ENCODE assay signal across 10 cellular contexts in genomic region chr2:65017335-65017734, GRCh38. TPM values are rescaled to one million over a fixed set of nuclear protein-coding genes. Genes with fewer than 3 reads are reported as not detected.
DNase-seq lines count a peak whose midpoint lies in the region; ATAC-seq and TF ChIP-seq lines count a peak whose summit lies in the region.
"Had no signal": no experiment of that assay in that cellular context is flagged by ENCODE, and none has a peak within 500 bp of the region (broad histone marks: within the 10 kb centered on the region; RNA-seq: fewer than 3 reads in every experiment).

No MANE protein-coding gene starts in this region.

- BruUV-seq in PC-3 (replicated peaks; lab: Mats Ljungman, UMichigan) = no TSS peak

- no peaks in the 10 kb centered on the region for H4K20me1 ChIP-seq in PC-3 (ENCODE audit: low read length)

- no peaks in the 10 kb centered on the region for H3K79me2 ChIP-seq in PC-3 (ENCODE audit: low read length)

- POLR2A ChIA-PET in PC-3 (lab: Charles Lee; ENCODE audit: unreplicated experiment) = interaction anchor here (0.7 kb wide), 1 partner anchor 27 kb away, joined by 16 read pairs; no protein-coding TSS in a partner anchor

- H3K9ac ChIP-seq in PC-3 (ENCODE audit: low read length) = no peak overlapping the region

- DNase-seq in PC-3 = peak; percentile 28
- no peak for DNase-seq in esophagus squamous epithelium (lab: John Stamatoyannopoulos, UW)
- DNase-seq in kidney glomerular epithelial cell (lab: John Stamatoyannopoulos, UW) = no peak
- DNase-seq in ascending aorta (ENCODE audit: low spot score in 2 of 2) = no peak
- DNase-seq in hepatic stellate cell (ENCODE audit: low spot score) = no peak
- DNase-seq: activated CD4-positive, CD25-positive, alpha-beta regulatory T cell; NCI-H1436 had no signal

- CTCF ChIA-PET in PC-3 (lab: Charles Lee) = interaction anchor here (0.6 to 1.0 kb wide), 4 partner anchors 15 to 250 kb away, joined by 3 to 5 read pairs (median 3); no protein-coding TSS in a partner anchor

- H3K27me3 ChIP-seq in PC-3 (ENCODE audit: low read length) (no peaks in the 10 kb centered on the region), esophagus squamous epithelium (no peaks in the 10 kb centered on the region), neutrophil (no peaks in the 10 kb centered on the region), ascending aorta (no peaks in the 10 kb centered on the region)

- H2AFZ ChIP-seq in PC-3 (ENCODE audit: low read length) = no peak overlapping the region

- H3K4me3 ChIP-seq in PC-3 (ENCODE audit: low read length) (no peak overlapping the region), esophagus squamous epithelium (no peak overlapping the region), neutrophil (ENCODE audit: low read depth in 1 of 2, low read length in 1 of 2) (peak overlapping the region; percentile 65 to 68), ascending aorta (no peak overlapping the region)

- ATAC-seq in PC-3 (peak; percentile 45; the same call in 1 of the 2 replicates), HG02623 (IDR thresholded peaks at IDR 0.05; ENCODE audit: unreplicated experiment) (no peak)

- H3K4me1 ChIP-seq in PC-3 (ENCODE audit: insufficient read depth, low read length) = no peaks in the 10 kb centered on the region
- H3K4me1 ChIP-seq in esophagus squamous epithelium = peaks cover 0 to 30% (median 7%) of the 10 kb centered on the region in 3 donors
- peaks cover 29 to 30% of the 10 kb centered on the region in 2 experiments for H3K4me1 ChIP-seq in neutrophil (ENCODE audit: control insufficient read depth in 1 of 2, insufficient read depth in 1 of 2, low read depth in 1 of 2, low read length in 1 of 2)
- no peaks in the 10 kb centered on the region for H3K4me1 ChIP-seq in ascending aorta

- no peak overlapping the region for H3K27ac ChIP-seq in PC-3 (ENCODE audit: low read length)
- peak overlapping the region in 1 of 4 donors; percentile 44 for H3K27ac ChIP-seq in esophagus squamous epithelium
- peak overlapping the region; percentile 93 for H3K27ac ChIP-seq in neutrophil
- no peak overlapping the region for H3K27ac ChIP-seq in ascending aorta

- no peaks in the 10 kb centered on the region for H3F3A ChIP-seq in PC-3 (ENCODE audit: low read length, unreplicated experiment)

- intact Hi-C loops in PC-3 (cut with micrococcal nuclease) = no loop called here
- intact Hi-C loops in esophagus squamous epithelium (cut with DNase I) = no loop called here
- intact Hi-C loops in ascending aorta (cut with DNase I) = no loop called here

- TF ChIP-seq POLR2A in esophagus squamous epithelium (IDR thresholded peaks at IDR 0.05) = no peak

- TF ChIP-seq CTCF in GM12872 (IDR thresholded peaks at IDR 0.05; ENCODE audit: insufficient read depth, low read depth, low read length) (peak; percentile 39), PC-3 (conservative IDR thresholded peaks at IDR 0.05; ENCODE audit: low read depth, low read length) (peak; percentile 43; the same call in 1 of the 2 replicates), esophagus squamous epithelium (IDR thresholded peaks at IDR 0.05) (peak in 5 of 6 experiments; percentile 33 to 45 (median 41)), neutrophil (IDR thresholded peaks at IDR 0.05) (peak; percentile 51), ascending aorta (IDR thresholded peaks at IDR 0.05) (peak in 1 of 3 experiments; percentile 25)

- H3K36me3 ChIP-seq in PC-3 (ENCODE audit: low read depth, low read length) (no peaks in the 10 kb centered on the region), esophagus squamous epithelium (peaks cover 0 to 77% (median 17%) of the 10 kb centered on the region in 3 donors), neutrophil (peaks cover 4% of the 10 kb centered on the region), ascending aorta (peaks cover 42 to 79% of the 10 kb centered on the region in 2 donors)

- 42 to 55% methylated on average over 4 of the region's 4 CpGs for WGBS in esophagus squamous epithelium, 2 donors

- no peaks in the 10 kb centered on the region for H3K9me3 ChIP-seq in PC-3 (ENCODE audit: low read length)
- no peaks in the 10 kb centered on the region for H3K9me3 ChIP-seq in esophagus squamous epithelium
- no peaks in the 10 kb centered on the region for H3K9me3 ChIP-seq in neutrophil
- no peaks in the 10 kb centered on the region for H3K9me3 ChIP-seq in ascending aorta

- no peak overlapping the region for H3K4me2 ChIP-seq in PC-3 (ENCODE audit: low read length)

- no peaks in the 10 kb centered on the region for H3K9me2 ChIP-seq in PC-3 (replicated peaks; ENCODE audit: low read length)

RNA-seq across cellular contexts. Expression of gene SLC1A4, which starts 28.1 kb away (rescaled TPM):
- 8.2 and 9.1 TPM in 2 replicates for total RNA-seq in PC-3 (2014; rRNA removed)
- 10 to 100 TPM; 12.8 to 28.1 (median 14.3) TPM for total RNA-seq in esophagus squamous epithelium
- total RNA-seq in ascending aorta = 19.5 TPM

RNA-seq across cellular contexts. Expression of gene CEP68, which starts 38.9 kb away (rescaled TPM):
- total RNA-seq in PC-3 (2014; rRNA removed) (3.4 and 7.0 TPM in 2 replicates), esophagus squamous epithelium (10 to 100 TPM in 2 of 4 donors, 1 to 10 TPM in 2; 3.9 to 17.4 (median 8.6) TPM), ascending aorta (30.8 TPM)

Comparison
In these comparisons a context has a peak if more than half of its experiments do, and no peak if none do; other contexts are left out.
1. H3K4me3 ChIP-seq: peak in neutrophil (2 of 2); none in PC-3 (single experiment), esophagus squamous epithelium (0 of 4) and ascending aorta (0 of 2).